1 cellular context compared by ENCODE assay signal in the genomic region with DNA sequence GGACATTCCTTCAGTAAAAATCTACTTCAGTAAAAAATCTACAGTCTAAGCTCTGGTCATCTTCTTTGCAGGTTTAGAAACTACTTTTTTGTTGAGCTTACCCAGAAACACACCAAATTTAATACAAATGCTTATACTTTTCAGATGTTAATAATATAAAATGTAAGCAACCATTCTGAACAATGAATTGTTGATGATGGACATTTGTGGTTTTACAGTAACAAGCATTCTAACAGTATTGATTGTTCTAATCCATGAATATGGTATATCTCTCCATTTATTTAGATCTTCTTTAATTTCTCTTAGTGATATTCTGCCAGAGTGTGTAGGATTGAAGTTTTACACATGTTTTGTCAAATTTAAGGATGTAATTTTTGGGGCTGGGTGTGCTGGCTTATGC.
TF ChIP-seq lines count a peak whose summit lies in the region.

No MANE protein-coding gene starts in this region.

TF ChIP-seq in GM23338, 12 proteins besides CTCF, POLR2A, EP300 and RAD21 (continued from another document):
- TF ChIP-seq, protein P1, sequence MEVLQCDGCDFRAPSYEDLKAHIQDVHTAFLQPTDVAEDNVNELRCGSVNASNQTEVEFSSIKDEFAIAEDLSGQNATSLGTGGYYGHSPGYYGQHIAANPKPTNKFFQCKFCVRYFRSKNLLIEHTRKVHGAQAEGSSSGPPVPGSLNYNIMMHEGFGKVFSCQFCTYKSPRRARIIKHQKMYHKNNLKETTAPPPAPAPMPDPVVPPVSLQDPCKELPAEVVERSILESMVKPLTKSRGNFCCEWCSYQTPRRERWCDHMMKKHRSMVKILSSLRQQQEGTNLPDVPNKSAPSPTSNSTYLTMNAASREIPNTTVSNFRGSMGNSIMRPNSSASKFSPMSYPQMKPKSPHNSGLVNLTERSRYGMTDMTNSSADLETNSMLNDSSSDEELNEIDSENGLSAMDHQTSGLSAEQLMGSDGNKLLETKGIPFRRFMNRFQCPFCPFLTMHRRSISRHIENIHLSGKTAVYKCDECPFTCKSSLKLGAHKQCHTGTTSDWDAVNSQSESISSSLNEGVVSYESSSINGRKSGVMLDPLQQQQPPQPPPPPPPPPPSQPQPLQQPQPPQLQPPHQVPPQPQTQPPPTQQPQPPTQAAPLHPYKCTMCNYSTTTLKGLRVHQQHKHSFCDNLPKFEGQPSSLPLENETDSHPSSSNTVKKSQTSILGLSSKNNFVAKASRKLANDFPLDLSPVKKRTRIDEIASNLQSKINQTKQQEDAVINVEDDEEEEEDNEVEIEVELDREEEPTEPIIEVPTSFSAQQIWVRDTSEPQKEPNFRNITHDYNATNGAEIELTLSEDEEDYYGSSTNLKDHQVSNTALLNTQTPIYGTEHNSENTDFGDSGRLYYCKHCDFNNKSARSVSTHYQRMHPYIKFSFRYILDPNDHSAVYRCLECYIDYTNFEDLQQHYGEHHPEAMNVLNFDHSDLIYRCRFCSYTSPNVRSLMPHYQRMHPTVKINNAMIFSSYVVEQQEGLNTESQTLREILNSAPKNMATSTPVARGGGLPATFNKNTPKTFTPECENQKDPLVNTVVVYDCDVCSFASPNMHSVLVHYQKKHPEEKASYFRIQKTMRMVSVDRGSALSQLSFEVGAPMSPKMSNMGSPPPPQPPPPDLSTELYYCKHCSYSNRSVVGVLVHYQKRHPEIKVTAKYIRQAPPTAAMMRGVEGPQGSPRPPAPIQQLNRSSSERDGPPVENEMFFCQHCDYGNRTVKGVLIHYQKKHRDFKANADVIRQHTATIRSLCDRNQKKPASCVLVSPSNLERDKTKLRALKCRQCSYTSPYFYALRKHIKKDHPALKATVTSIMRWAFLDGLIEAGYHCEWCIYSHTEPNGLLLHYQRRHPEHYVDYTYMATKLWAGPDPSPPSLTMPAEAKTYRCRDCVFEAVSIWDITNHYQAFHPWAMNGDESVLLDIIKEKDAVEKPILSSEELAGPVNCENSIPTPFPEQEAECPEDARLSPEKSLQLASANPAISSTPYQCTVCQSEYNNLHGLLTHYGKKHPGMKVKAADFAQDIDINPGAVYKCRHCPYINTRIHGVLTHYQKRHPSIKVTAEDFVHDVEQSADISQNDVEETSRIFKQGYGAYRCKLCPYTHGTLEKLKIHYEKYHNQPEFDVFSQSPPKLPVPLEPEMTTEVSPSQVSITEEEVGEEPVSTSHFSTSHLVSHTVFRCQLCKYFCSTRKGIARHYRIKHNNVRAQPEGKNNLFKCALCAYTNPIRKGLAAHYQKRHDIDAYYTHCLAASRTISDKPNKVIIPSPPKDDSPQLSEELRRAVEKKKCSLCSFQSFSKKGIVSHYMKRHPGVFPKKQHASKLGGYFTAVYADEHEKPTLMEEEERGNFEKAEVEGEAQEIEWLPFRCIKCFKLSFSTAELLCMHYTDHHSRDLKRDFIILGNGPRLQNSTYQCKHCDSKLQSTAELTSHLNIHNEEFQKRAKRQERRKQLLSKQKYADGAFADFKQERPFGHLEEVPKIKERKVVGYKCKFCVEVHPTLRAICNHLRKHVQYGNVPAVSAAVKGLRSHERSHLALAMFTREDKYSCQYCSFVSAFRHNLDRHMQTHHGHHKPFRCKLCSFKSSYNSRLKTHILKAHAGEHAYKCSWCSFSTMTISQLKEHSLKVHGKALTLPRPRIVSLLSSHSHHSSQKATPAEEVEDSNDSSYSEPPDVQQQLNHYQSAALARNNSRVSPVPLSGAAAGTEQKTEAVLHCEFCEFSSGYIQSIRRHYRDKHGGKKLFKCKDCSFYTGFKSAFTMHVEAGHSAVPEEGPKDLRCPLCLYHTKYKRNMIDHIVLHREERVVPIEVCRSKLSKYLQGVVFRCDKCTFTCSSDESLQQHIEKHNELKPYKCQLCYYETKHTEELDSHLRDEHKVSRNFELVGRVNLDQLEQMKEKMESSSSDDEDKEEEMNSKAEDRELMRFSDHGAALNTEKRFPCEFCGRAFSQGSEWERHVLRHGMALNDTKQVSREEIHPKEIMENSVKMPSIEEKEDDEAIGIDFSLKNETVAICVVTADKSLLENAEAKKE (CRISPR knock-in tag; IDR thresholded peaks at IDR 0.05), result no peak
- TF ChIP-seq EZH2 (IDR thresholded peaks at IDR 0.05; ENCODE audit: low read depth, unreplicated experiment) (no peak), ZNF114 (CRISPR knock-in tag; IDR thresholded peaks at IDR 0.05) (no peak), EZH2phosphoT487 (IDR thresholded peaks at IDR 0.05; ENCODE audit: unreplicated experiment) (no peak), POLR2AphosphoS5 (IDR thresholded peaks at IDR 0.05; ENCODE audit: low read depth) (no peak)
- TF ChIP-seq, protein P2, sequence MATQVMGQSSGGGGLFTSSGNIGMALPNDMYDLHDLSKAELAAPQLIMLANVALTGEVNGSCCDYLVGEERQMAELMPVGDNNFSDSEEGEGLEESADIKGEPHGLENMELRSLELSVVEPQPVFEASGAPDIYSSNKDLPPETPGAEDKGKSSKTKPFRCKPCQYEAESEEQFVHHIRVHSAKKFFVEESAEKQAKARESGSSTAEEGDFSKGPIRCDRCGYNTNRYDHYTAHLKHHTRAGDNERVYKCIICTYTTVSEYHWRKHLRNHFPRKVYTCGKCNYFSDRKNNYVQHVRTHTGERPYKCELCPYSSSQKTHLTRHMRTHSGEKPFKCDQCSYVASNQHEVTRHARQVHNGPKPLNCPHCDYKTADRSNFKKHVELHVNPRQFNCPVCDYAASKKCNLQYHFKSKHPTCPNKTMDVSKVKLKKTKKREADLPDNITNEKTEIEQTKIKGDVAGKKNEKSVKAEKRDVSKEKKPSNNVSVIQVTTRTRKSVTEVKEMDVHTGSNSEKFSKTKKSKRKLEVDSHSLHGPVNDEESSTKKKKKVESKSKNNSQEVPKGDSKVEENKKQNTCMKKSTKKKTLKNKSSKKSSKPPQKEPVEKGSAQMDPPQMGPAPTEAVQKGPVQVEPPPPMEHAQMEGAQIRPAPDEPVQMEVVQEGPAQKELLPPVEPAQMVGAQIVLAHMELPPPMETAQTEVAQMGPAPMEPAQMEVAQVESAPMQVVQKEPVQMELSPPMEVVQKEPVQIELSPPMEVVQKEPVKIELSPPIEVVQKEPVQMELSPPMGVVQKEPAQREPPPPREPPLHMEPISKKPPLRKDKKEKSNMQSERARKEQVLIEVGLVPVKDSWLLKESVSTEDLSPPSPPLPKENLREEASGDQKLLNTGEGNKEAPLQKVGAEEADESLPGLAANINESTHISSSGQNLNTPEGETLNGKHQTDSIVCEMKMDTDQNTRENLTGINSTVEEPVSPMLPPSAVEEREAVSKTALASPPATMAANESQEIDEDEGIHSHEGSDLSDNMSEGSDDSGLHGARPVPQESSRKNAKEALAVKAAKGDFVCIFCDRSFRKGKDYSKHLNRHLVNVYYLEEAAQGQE (IDR thresholded peaks at IDR 0.05; ENCODE audit: unreplicated experiment), result no peak
